In the genomic region with DNA sequence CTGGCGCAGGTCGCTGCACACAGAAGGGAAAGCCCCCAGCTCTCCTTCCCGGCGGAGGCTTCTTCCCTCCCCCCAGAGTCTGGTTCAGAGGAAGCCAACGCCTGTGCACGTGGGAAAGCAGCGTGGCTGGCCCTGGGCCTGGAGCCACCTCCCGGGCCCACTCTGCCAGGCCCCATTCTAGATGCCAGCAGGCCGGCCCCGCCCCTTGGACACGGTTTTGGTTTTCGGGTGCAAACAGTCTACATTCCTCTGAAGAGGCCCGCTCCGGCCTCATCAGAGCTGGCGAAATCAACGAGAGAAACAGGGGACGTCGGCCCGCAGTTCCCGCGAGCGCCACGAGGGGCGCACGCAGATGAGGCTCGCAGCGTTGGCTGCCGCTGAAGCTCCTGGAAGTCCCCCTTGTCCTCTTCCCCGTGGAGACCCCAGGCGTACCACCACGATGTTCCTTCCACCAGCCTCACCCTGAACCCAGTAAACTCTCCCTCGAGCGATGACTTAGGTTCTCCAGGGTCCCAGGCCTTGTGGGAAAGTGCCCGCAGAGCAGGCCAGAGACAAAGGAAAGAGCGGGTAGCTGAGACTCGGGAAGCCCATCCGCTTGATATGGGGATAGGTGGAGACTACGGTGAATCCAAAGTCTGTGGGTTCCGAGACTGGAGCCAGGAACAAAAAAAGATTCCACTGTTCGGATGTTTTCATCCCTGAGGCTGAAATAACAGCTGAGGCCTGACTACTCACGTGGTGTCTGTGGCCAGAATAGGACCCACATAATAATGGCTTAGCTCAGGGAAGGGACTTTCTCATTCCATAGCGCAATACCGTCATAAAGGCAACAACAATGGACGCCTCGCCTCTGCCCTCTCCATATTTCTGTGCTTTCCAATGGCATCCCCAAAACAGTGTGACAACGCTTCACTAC, we compare ENCODE assay signal across 8 cellular contexts.
DNase-seq lines count a peak whose midpoint lies in the region; ATAC-seq and TF ChIP-seq lines count a peak whose summit lies in the region.

No MANE protein-coding gene starts in this region.

- H3K36me3 ChIP-seq in neutrophil (no peaks in the 10 kb centered on the region), thyroid gland (no peaks in the 10 kb centered on the region)

- H3K9me3 ChIP-seq in neutrophil (no peaks in the 10 kb centered on the region), thyroid gland (no peaks in the 10 kb centered on the region)

- peak; percentile 92 for ATAC-seq in HG02623 (IDR thresholded peaks at IDR 0.05; ENCODE audit: unreplicated experiment)

- peak; percentile 52 for DNase-seq in NOMO-1 treated with DMSO at 0.1 percent for 48 hours (lab: John Stamatoyannopoulos, UW; ENCODE audit: unreplicated experiment)
- DNase-seq in activated effector memory CD4-positive, alpha-beta T cell treated with anti-CD3 and anti-CD28 coated beads, Interleukin-2, amount 50 U/mL, for 16 hours: peak; percentile 78
- DNase-seq in foreskin melanocyte: peak; percentile 42
- peak; percentile 98 to 99 for DNase-seq in thyroid gland
- DNase-seq in NCI-H146 (lab: John Stamatoyannopoulos, UW): no peak

- intact Hi-C loops in thyroid gland (cut with DNase I): no loop called here

- H3K27ac ChIP-seq in neutrophil: no peak overlapping the region
- peak overlapping the region; percentile 13 to 58 (median 34) for H3K27ac ChIP-seq in thyroid gland

- H3K27me3 ChIP-seq in neutrophil: peaks cover 8% of the 10 kb centered on the region
- no peaks in the 10 kb centered on the region for H3K27me3 ChIP-seq in thyroid gland

- peak overlapping the region in 1 of 2 experiments; percentile 25 for H3K4me3 ChIP-seq in neutrophil (ENCODE audit: low read depth in 1 of 2, low read length in 1 of 2)
- no peak overlapping the region for H3K4me3 ChIP-seq in thyroid gland (replicated peaks in 1 of 3)

- 33 to 71% methylated on average over 20 to 43 of the region's 46 CpGs for WGBS in thyroid gland, 2 donors

- H3K4me1 ChIP-seq in neutrophil (ENCODE audit: control insufficient read depth in 1 of 2, insufficient read depth in 1 of 2, low read depth in 1 of 2, low read length in 1 of 2): peaks cover 0 to 6% of the 10 kb centered on the region in 2 experiments
- peaks cover 9 to 25% of the 10 kb centered on the region in 2 donors for H3K4me1 ChIP-seq in thyroid gland

- TF ChIP-seq POLR2A in thyroid gland (IDR thresholded peaks at IDR 0.05): no peak

- TF ChIP-seq CTCF in GM12874 (IDR thresholded peaks at IDR 0.05; ENCODE audit: insufficient read depth, low read depth, low read length) (peak; percentile 99), neutrophil (IDR thresholded peaks at IDR 0.05) (peak; percentile 78), thyroid gland (IDR thresholded peaks at IDR 0.05) (peak; percentile 81 to 98 (median 90))
